ENCODE assay signal across 12 cellular contexts in genomic region chr10:133161486-133162051, GRCh38. TPM values are rescaled to one million over a fixed set of nuclear protein-coding genes. Genes with fewer than 3 reads are reported as not detected.
DNase-seq lines count a peak whose midpoint lies in the region; ATAC-seq, FAIRE-seq and TF ChIP-seq lines count a peak whose summit lies in the region.
"Had no signal": no experiment of that assay in that cellular context is flagged by ENCODE, and none has a peak within 500 bp of the region (broad histone marks: within the 10 kb centered on the region; RNA-seq: fewer than 3 reads in every experiment).

No MANE protein-coding gene starts in this region.

- H3K4me1 ChIP-seq in H1 (replicated peaks in 1 of 4; ENCODE audit: control insufficient read depth in 3 of 4, insufficient read depth in 4 of 4, low read length in 3 of 4) = peaks cover 3 to 51% (median 24%) of the 10 kb centered on the region in 4 experiments
- peaks cover 0 to 13% of the 10 kb centered on the region in 2 donors for H3K4me1 ChIP-seq in uterus
- H3K4me1 ChIP-seq in PC-9 (replicated peaks; ENCODE audit: insufficient read depth) = no peaks in the 10 kb centered on the region

- H3K4me2 ChIP-seq in H1 (ENCODE audit: insufficient read depth in 1 of 2, low read depth in 2 of 2, low read length in 2 of 2) = peak overlapping the region; percentile 90 to 92
- H3K4me2 ChIP-seq in PC-9 = no peak overlapping the region

- peaks cover 12 to 45% (median 29%) of the 10 kb centered on the region in 3 donors for H3K27me3 Mint-ChIP-seq in naive B cell
- H3K27me3 Mint-ChIP-seq in activated T-cell treated with anti-CD3 and anti-CD28 coated beads, Interleukin-2, amount 50 U/mL, for 72 hours (ENCODE audit: low read depth) = peaks cover 10% of the 10 kb centered on the region

- H3K9me3 Mint-ChIP-seq in naive B cell = no peaks in the 10 kb centered on the region
- no peaks in the 10 kb centered on the region for H3K9me3 Mint-ChIP-seq in activated T-cell treated with anti-CD3 and anti-CD28 coated beads, Interleukin-2, amount 50 U/mL, for 72 hours

- no peak overlapping the region for H3K18ac ChIP-seq in H1 (ENCODE audit: extremely low read depth, low read length)

- H3K4me1 Mint-ChIP-seq in naive B cell = peaks cover 0 to 4% (median 2%) of the 10 kb centered on the region in 3 donors
- no peaks in the 10 kb centered on the region for H3K4me1 Mint-ChIP-seq in activated T-cell treated with anti-CD3 and anti-CD28 coated beads, Interleukin-2, amount 50 U/mL, for 72 hours (ENCODE audit: low read depth)

- no peak overlapping the region for H3K27ac ChIP-seq in H1 (ENCODE audit: low read depth, low read length)
- no peak overlapping the region for H3K27ac ChIP-seq in uterus
- H3K27ac ChIP-seq in PC-9 = no peak overlapping the region
- H3K27ac ChIP-seq: heart left ventricle had no signal

- peaks cover 0 to 8% of the 10 kb centered on the region in 2 donors for H3K36me3 Mint-ChIP-seq in naive B cell
- no peaks in the 10 kb centered on the region for H3K36me3 Mint-ChIP-seq in activated T-cell treated with anti-CD3 and anti-CD28 coated beads, Interleukin-2, amount 50 U/mL, for 72 hours (ENCODE audit: insufficient read depth in 2 of 2)

- peak overlapping the region; percentile 77 for H4K91ac ChIP-seq in H1 (replicated peaks; ENCODE audit: insufficient read length, low read length)

- H4K20me1 ChIP-seq in H1 (replicated peaks in 1 of 2; ENCODE audit: control insufficient read depth in 1 of 2, insufficient read depth in 2 of 2, low read length in 2 of 2) = peaks cover 0 to 14% of the 10 kb centered on the region in 2 experiments
- H4K20me1 ChIP-seq in PC-9 (ENCODE audit: insufficient read depth) = no peaks in the 10 kb centered on the region

- peaks cover 0 to 3% (median 0%) of the 10 kb centered on the region in 4 experiments; a peak in 2 of 7 replicates for H3K27me3 ChIP-seq in H1 (replicated peaks in 1 of 4; ENCODE audit: control insufficient read depth in 3 of 4, extremely low read depth in 1 of 4, insufficient read depth in 3 of 4, low read length in 3 of 4)
- no peaks in the 10 kb centered on the region for H3K27me3 ChIP-seq in uterus
- H3K27me3 ChIP-seq in PC-9 (ENCODE audit: insufficient read depth, low read depth) = no peaks in the 10 kb centered on the region
- H3K27me3 ChIP-seq: MG63 had no signal

- peak; percentile 26 for DNase-seq in left ventricle myocardium superior
- DNase-seq in Right ventricle myocardium superior = no peak
- DNase-seq in H1 (ENCODE audit: low read depth in 1 of 2, low spot score in 2 of 2) = no peak
- DNase-seq in naive B cell = no peak
- peak in 1 of 2 donors; percentile 11 for DNase-seq in uterus
- DNase-seq in GF-D8 (lab: John Stamatoyannopoulos, UW) = no peak
- DNase-seq in activated T-cell treated with anti-CD3 and anti-CD28 coated beads, Interleukin-2, amount 50 U/mL, for 72 hours = no peak
- DNase-seq in PC-9 = no peak
- DNase-seq: EL, MG63 had no signal

- H2BK12ac ChIP-seq in H1 (ENCODE audit: low read depth, low read length) = no peak overlapping the region

- no peaks in the 10 kb centered on the region for H3F3A ChIP-seq in PC-9 (ENCODE audit: insufficient read depth, low read depth)

- CTCF ChIA-PET in H1 (lab: Charles Lee; ENCODE audit: partially characterized antibody) = interaction anchor here (0.6 to 3.8 kb wide), 12 partner anchors 12 to 268 kb away, joined by 3 to 18 read pairs (median 4); no protein-coding TSS in a partner anchor
- CTCF ChIA-PET in PC-9 (lab: Charles Lee) = interaction anchor here (0.6 kb wide), 1 partner anchor 96 kb away, joined by 9 read pairs; no protein-coding TSS in a partner anchor

- H3K4me3 ChIP-seq in H1 (ENCODE audit: extremely low read depth in 1 of 4, insufficient read depth in 2 of 4, low read depth in 3 of 4, low read length in 4 of 4) (peak overlapping the region; percentile 53 to 94 (median 63); a peak in 6 of 8 replicates), uterus (peak overlapping the region; percentile 49 to 75), PC-9 (no peak overlapping the region)

- peaks cover 10% of the 10 kb centered on the region; the same call in 1 of the 2 replicates for H3K23me2 ChIP-seq in H1 (ENCODE audit: low read depth, low read length)

- H2BK20ac ChIP-seq in H1 (ENCODE audit: low read length) = no peak overlapping the region

- H4K8ac ChIP-seq in H1 (ENCODE audit: extremely low read depth, insufficient read depth, low read length) = peak overlapping the region; percentile 35

- ATAC-seq in left ventricle myocardium superior (no peak), Right ventricle myocardium superior (ENCODE audit: poor library complexity) (no peak), naive B cell (ENCODE audit: low read depth in 2 of 2) (no peak)
- ATAC-seq in activated T-cell treated with anti-CD3 and anti-CD28 coated beads, Interleukin-2, amount 50 U/mL, for 72 hours (replicated peaks in 1 of 2) = no peak
- ATAC-seq: heart left ventricle had no signal

- H2AK5ac ChIP-seq in H1 (ENCODE audit: low read depth, low read length) = no peak overlapping the region

- TF ChIP-seq CTCF in H1 (IDR thresholded peaks at IDR 0.05; ENCODE audit: control extremely low read depth in 1 of 3, insufficient read depth in 1 of 3, low read depth in 1 of 3, low read length in 3 of 3) (no peak), uterus (IDR thresholded peaks at IDR 0.05) (no peak), PC-9 (conservative IDR thresholded peaks at IDR 0.05) (no peak)

- H2BK120ac ChIP-seq in H1 (replicated peaks; ENCODE audit: low read depth, low read length) = no peak overlapping the region

- H3K27ac Mint-ChIP-seq in naive B cell = no peak overlapping the region
- no peak overlapping the region for H3K27ac Mint-ChIP-seq in activated T-cell treated with anti-CD3 and anti-CD28 coated beads, Interleukin-2, amount 50 U/mL, for 72 hours

- H3K56ac ChIP-seq in H1 (replicated peaks; ENCODE audit: insufficient read length, low read depth, low read length) = no peak overlapping the region

- H3K23ac ChIP-seq in H1 (ENCODE audit: insufficient read length) = no peak overlapping the region

- no peak overlapping the region for H3K9ac ChIP-seq in H1 (replicated peaks in 1 of 4; ENCODE audit: extremely low read depth in 1 of 4, low read depth in 3 of 4, low read length in 3 of 4)

- POLR2A ChIA-PET in H1 (lab: Charles Lee; ENCODE audit: partially characterized antibody) = interaction anchor here (0.8 to 2.5 kb wide), 8 partner anchors 9 to 65 kb away, joined by 3 to 6 read pairs (median 4); no protein-coding TSS in a partner anchor
- POLR2A ChIA-PET in PC-9 (lab: Charles Lee; ENCODE audit: unreplicated experiment) = no interaction called here

- H3K79me2 ChIP-seq in H1 (ENCODE audit: control insufficient read depth in 1 of 2, insufficient read depth in 2 of 2, low read length in 2 of 2) = peaks cover 0 to 10% of the 10 kb centered on the region in 2 experiments; a peak in 1 of 4 replicates
- H3K79me2 ChIP-seq in PC-9 (ENCODE audit: low read depth) = no peaks in the 10 kb centered on the region

- intact Hi-C loops in left ventricle myocardium superior (cut with micrococcal nuclease) (no loop called here), Right ventricle myocardium superior (cut with DNase I) (no loop called here), uterus (cut with DNase I; ENCODE audit: low total_unique reads) (no loop called here), PC-9 (cut with micrococcal nuclease; ENCODE audit: unreplicated experiment) (no loop called here)

- peak overlapping the region; percentile 55; the same call in 1 of the 2 replicates for H2BK5ac ChIP-seq in H1 (ENCODE audit: low read depth, low read length)

- TF ChIP-seq POLR2A in H1 (IDR thresholded peaks at IDR 0.05; ENCODE audit: control extremely low read depth in 1 of 2, low read depth in 2 of 2, low read length in 2 of 2) (no peak), uterus (IDR thresholded peaks at IDR 0.05) (no peak)

- no TSS peak for BruUV-seq in PC-9 (replicated peaks; lab: Mats Ljungman, UMichigan)

- H3K36me3 ChIP-seq in H1 (ENCODE audit: control insufficient read depth in 2 of 4, insufficient read depth in 4 of 4, low read length in 3 of 4) (peaks cover 0 to 6% (median 2%) of the 10 kb centered on the region in 4 experiments; a peak in 3 of 8 replicates), uterus (no peaks in the 10 kb centered on the region), PC-9 (ENCODE audit: low read depth) (no peaks in the 10 kb centered on the region)
- H3K36me3 ChIP-seq: heart left ventricle, MG63 had no signal

- H3K9me3 ChIP-seq in H1 (ENCODE audit: insufficient read depth in 2 of 2, low read depth in 1 of 2, low read length in 1 of 2) = no peaks in the 10 kb centered on the region
- H3K9me3 ChIP-seq in uterus = no peaks in the 10 kb centered on the region
- no peaks in the 10 kb centered on the region for H3K9me3 ChIP-seq in PC-9 (ENCODE audit: insufficient read depth, low read depth)
- H3K9me3 ChIP-seq: heart left ventricle, MG63 had no signal

- no peak overlapping the region for H2AFZ ChIP-seq in H1 (ENCODE audit: low read length)
- no peak overlapping the region for H2AFZ ChIP-seq in PC-9

- no peak overlapping the region for H3K4ac ChIP-seq in H1 (replicated peaks; ENCODE audit: insufficient read length, low read depth, low read length)

- no peak overlapping the region for H4K5ac ChIP-seq in H1 (ENCODE audit: insufficient read length, low read depth, low read length)

- H3K9me2 ChIP-seq in PC-9 (ENCODE audit: insufficient read depth) = no peaks in the 10 kb centered on the region

- peak overlapping the region in 5 of 8 donors; percentile 24 to 60 (median 42) for H3K4me3 Mint-ChIP-seq in naive B cell
- H3K4me3 Mint-ChIP-seq in activated T-cell treated with anti-CD3 and anti-CD28 coated beads, Interleukin-2, amount 50 U/mL, for 72 hours = no peak overlapping the region

- no peak overlapping the region for H2BK15ac ChIP-seq in H1 (ENCODE audit: low read length)

- WGBS in H1 (ENCODE audit: extremely low coverage in 1 of 2, insufficient coverage in 1 of 2, insufficient read length in 1 of 2, insufficient replicate concordance in 2 of 2, low coverage in 1 of 2, low lambda C conversion rate in 2 of 2, missing lambda C conversion rate in 1 of 2), 2 experiments = 81% methylated on average over 27 of the region's 31 CpGs; no CpG with 5 or more reads in 1 of the 2 experiments

- FAIRE-seq in H1 (lab: Jason Lieb, UNC) = no peak
- FAIRE-seq: RCC 7860 had no signal

- H3K14ac ChIP-seq in H1 (ENCODE audit: insufficient read length) = no peak overlapping the region

- peaks cover 20% of the 10 kb centered on the region for H3K79me1 ChIP-seq in H1 (ENCODE audit: low read depth, low read length)

- TF ChIP-seq EP300 in H1 (IDR thresholded peaks at IDR 0.05; ENCODE audit: borderline replicate concordance in 1 of 2, low read depth in 2 of 2, low read length in 2 of 2) = no peak

- no peak for TF ChIP-seq RAD21 in H1 (IDR thresholded peaks at IDR 0.05 in 1 of 2, conservative IDR thresholded peaks at IDR 0.05 in 1 of 2; ENCODE audit: low read depth in 2 of 2, low read length in 2 of 2)

RNA-seq across cellular contexts. Expression of gene KNDC1, which starts 1.6 kb away (rescaled TPM):
- total RNA-seq in left ventricle myocardium superior (0.20 TPM), Right ventricle myocardium superior (not detected), uterus (10 to 100 TPM in 1 of 4 donors, 1 to 10 TPM in 2, under 1 TPM in 1; under 0.01 to 12.5 (median 5.3) TPM), PC-9 (2021) (1.2 and 1.7 TPM in 2 replicates)
- 16.7 and 19.3 TPM in 2 replicates for total RNA-seq in H1 (2021; fragmentation: NEBNext Ultra II Directional; extraction: Animal tissue kit (Norgen Biotek cat#: 25700))
- polyA plus RNA-seq in H1 (2011; rRNA removed) (7.5 and 10.4 TPM in 2 replicates), naive B cell (ENCODE audit: low read depth in 6 of 6) (under 1 TPM in 3 of 6 donors, not detected in 3; 0.04 to 0.08 (median 0.08) TPM)
- polyA plus RNA-seq in H1 (2011; cell fraction: cytosol; rRNA removed) = 8.2 TPM
- 24.2 TPM for polyA plus RNA-seq in H1 (2011; cell fraction: nucleus; rRNA removed)
- 10.6 to 18.0 TPM (median 14.3 TPM) in 4 replicates for polyA plus RNA-seq in H1 (2012, experiment 1 of 2)
- 7.0 TPM for polyA plus RNA-seq in H1 (2012, experiment 2 of 2)
- polyA plus RNA-seq in H1 (2013, experiment 1 of 2) = 6.2 TPM
- polyA plus RNA-seq in H1 (2013, experiment 2 of 2) = 5.8 TPM
- 14.2 and 17.3 TPM in 2 replicates for polyA minus RNA-seq in H1 (2011; rRNA and poly(A)+ RNA removed)
- 9.8 TPM for polyA minus RNA-seq in H1 (2011; cell fraction: cytosol; rRNA and poly(A)+ RNA removed)
- polyA minus RNA-seq in H1 (2011; cell fraction: nucleus; rRNA and poly(A)+ RNA removed) = 27.6 TPM
- total RNA-seq in activated T-cell treated with anti-CD3 and anti-CD28 coated beads, Interleukin-2, amount 50 U/mL, for 72 hours = 1 to 10 TPM in 1 of 2 donors, under 1 TPM in 1; 0.28 to 1.2 TPM

Comparison
In these comparisons a context has a peak if more than half of its experiments do, and no peak if none do; other contexts are left out.
1. H3K4me3 Mint-ChIP-seq: peak in naive B cell (5 of 8); none in activated T-cell treated with anti-CD3 and anti-CD28 coated beads, Interleukin-2, amount 50 U/mL, for 72 hours (0 of 2).